11 cellular contexts compared by ENCODE assay signal in the genomic region with DNA sequence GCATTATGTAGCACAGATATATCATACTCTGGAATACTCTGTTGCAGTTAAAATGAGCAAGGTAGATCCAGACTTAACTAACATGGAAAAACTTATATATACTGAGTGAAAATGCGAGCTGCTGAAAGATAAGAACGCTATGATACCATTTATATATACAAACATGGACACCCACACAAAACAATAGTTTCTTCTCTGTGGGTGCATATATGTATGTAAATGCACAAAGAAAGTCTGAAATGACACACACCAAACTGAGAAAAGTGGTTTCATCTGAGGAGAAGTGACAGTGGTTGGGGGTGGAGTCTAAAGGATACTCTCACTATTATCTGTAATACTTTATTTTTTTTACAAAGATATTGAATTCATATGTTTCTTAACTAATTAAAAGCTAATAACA. TPM values are rescaled to one million over a fixed set of nuclear protein-coding genes. Genes with fewer than 3 reads are reported as not detected.
DNase-seq lines count a peak whose midpoint lies in the region; ATAC-seq and TF ChIP-seq lines count a peak whose summit lies in the region.
"Had no signal": no experiment of that assay in that cellular context is flagged by ENCODE, and none has a peak within 500 bp of the region (broad histone marks: within the 10 kb centered on the region; RNA-seq: fewer than 3 reads in every experiment).

No MANE protein-coding gene starts in this region.

- TF ChIP-seq CTCF in colonic mucosa (IDR thresholded peaks at IDR 0.05) = no peak

- no peaks in the 10 kb centered on the region for H3K36me3 Mint-ChIP-seq in T-helper 2 cell treated with Interferon-gamma antibody and Interleukin-4, amounts not matched to agents 5 μg/mL and 100 μg/mL, for 36 hours (ENCODE audit: low read depth)
- H3K36me3 Mint-ChIP-seq: natural killer cell treated with Interleukin-12 subunit alpha and Interleukin-12 subunit beta and Interleukin-15 and Interleukin-18, amount 100 ng/mL, for 72 hours had no signal

- intact Hi-C loops in colonic mucosa (cut with DNase I) = no loop called here

- H3K27me3 Mint-ChIP-seq in T-helper 2 cell treated with Interferon-gamma antibody and Interleukin-4, amounts not matched to agents 5 μg/mL and 100 μg/mL, for 36 hours (ENCODE audit: low read depth) = peaks cover 15% of the 10 kb centered on the region

- H3K9ac ChIP-seq in colonic mucosa (ENCODE audit: low read depth in 2 of 2, low read length in 2 of 2) = no peak overlapping the region

- H3K4me3 ChIP-seq in colonic mucosa = no peak overlapping the region
- H3K4me3 ChIP-seq: skin epidermis had no signal

- ATAC-seq in GM18861 (IDR thresholded peaks at IDR 0.05; ENCODE audit: unreplicated experiment) = peak; percentile 99
- peak; percentile 98 for ATAC-seq in GM21367 (IDR thresholded peaks at IDR 0.05; ENCODE audit: unreplicated experiment)
- peak; percentile 100 for ATAC-seq in HG03025 (IDR thresholded peaks at IDR 0.05; ENCODE audit: low FRiP score, unreplicated experiment)

- no peak overlapping the region for H3K27ac ChIP-seq in colonic mucosa
- H3K27ac ChIP-seq: skin epidermis had no signal

- H3K9me3 Mint-ChIP-seq in T-helper 2 cell treated with Interferon-gamma antibody and Interleukin-4, amounts not matched to agents 5 μg/mL and 100 μg/mL, for 36 hours = no peaks in the 10 kb centered on the region
- H3K9me3 Mint-ChIP-seq: natural killer cell treated with Interleukin-12 subunit alpha and Interleukin-12 subunit beta and Interleukin-15 and Interleukin-18, amount 100 ng/mL, for 72 hours had no signal

- H3K9me3 ChIP-seq in colonic mucosa = no peaks in the 10 kb centered on the region

- no peak overlapping the region for H3K27ac Mint-ChIP-seq in T-helper 2 cell treated with Interferon-gamma antibody and Interleukin-4, amounts not matched to agents 5 μg/mL and 100 μg/mL, for 36 hours
- H3K27ac Mint-ChIP-seq: natural killer cell treated with Interleukin-12 subunit alpha and Interleukin-12 subunit beta and Interleukin-15 and Interleukin-18, amount 100 ng/mL, for 72 hours had no signal

- no peaks in the 10 kb centered on the region for H3K4me1 ChIP-seq in colonic mucosa

- peaks cover 6% of the 10 kb centered on the region for H3K4me1 Mint-ChIP-seq in T-helper 2 cell treated with Interferon-gamma antibody and Interleukin-4, amounts not matched to agents 5 μg/mL and 100 μg/mL, for 36 hours (ENCODE audit: low read depth)

- no peak overlapping the region for H3K4me3 Mint-ChIP-seq in T-helper 2 cell treated with Interferon-gamma antibody and Interleukin-4, amounts not matched to agents 5 μg/mL and 100 μg/mL, for 36 hours
- H3K4me3 Mint-ChIP-seq: natural killer cell treated with Interleukin-12 subunit alpha and Interleukin-12 subunit beta and Interleukin-15 and Interleukin-18, amount 100 ng/mL, for 72 hours had no signal

- H3K27me3 ChIP-seq in colonic mucosa = no peaks in the 10 kb centered on the region

- H3K36me3 ChIP-seq in colonic mucosa = no peaks in the 10 kb centered on the region

- DNase-seq in T-helper 2 cell treated with Interferon-gamma antibody and Interleukin-4, amounts not matched to agents 5 μg/mL and 100 μg/mL, for 36 hours (ENCODE audit: low spot score) = peak; percentile 39
- DNase-seq in colonic mucosa = no peak
- no peak for DNase-seq in DMS79 treated with DMSO at 0.1 percent for 48 hours (lab: John Stamatoyannopoulos, UW)
- DNase-seq in NCI-H524 treated with DMSO at 0.1 percent for 48 hours (lab: John Stamatoyannopoulos, UW) = no peak
- DNase-seq: activated effector memory CD4-positive, alpha-beta T cell treated with anti-CD3 and anti-CD28 coated beads, Interleukin-2, amount 50 U/mL, for 16 hours; NCI-H2029 treated with DMSO at 0.1 percent for 48 hours had no signal

RNA-seq across cellular contexts. Expression of gene FGF2, which starts 12.2 kb away (rescaled TPM):
- 1 to 10 TPM in 1 of 2 donors, under 1 TPM in 1; 0.94 to 5.0 TPM for total RNA-seq in colonic mucosa
